Comparison of ENCODE assay signal across 29 cellular contexts in the genomic region with DNA sequence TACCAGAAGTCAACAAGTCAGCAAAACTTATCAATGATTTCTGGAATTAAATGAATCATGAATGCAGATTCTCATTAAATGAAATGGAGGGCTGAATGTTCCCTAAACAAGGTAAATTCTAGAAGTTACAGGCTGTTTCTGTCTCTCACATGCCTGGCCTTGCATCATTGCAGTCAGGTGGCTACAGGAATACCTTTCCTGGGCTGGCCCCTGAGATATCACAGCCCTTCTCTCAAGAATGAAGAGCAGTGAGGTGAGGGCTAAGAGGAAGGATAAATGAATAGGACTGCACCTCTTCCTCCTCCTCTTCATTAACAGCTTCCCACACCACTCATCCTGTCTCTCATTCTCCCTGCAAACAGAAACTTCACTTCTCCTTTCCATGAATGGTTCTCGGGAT. TPM values are rescaled to one million over a fixed set of nuclear protein-coding genes. Genes with fewer than 3 reads are reported as not detected.
"Had no signal": no experiment of that assay in that cellular context is flagged by ENCODE, and none has a peak within 500 bp of the region (broad histone marks: within the 10 kb centered on the region; RNA-seq: fewer than 3 reads in every experiment).

No MANE protein-coding gene starts in this region.

- H3K4me1 Mint-ChIP-seq: activated naive CD4-positive, alpha-beta T cell treated with anti-CD3 and anti-CD28 coated beads, Interleukin-2, amount 10 ng/mL, durations not matched to agents 7 days and 5 days; activated naive CD8-positive, alpha-beta T cell treated with anti-CD3 and anti-CD28 coated beads for 36 hours had no signal

- H3K4me2 ChIP-seq: KMS-11 had no signal

- H3K4me3 Mint-ChIP-seq: activated CD8-positive, alpha-beta T cell treated with anti-CD3 and anti-CD28 coated beads for 36 hours; activated naive CD4-positive, alpha-beta T cell treated with anti-CD3 and anti-CD28 coated beads, Interleukin-2, amount 10 ng/mL, durations not matched to agents 7 days and 5 days; activated naive CD8-positive, alpha-beta T cell treated with anti-CD3 and anti-CD28 coated beads for 36 hours; activated T-cell treated with anti-CD3 and anti-CD28 coated beads, Interleukin-2, amount 50 U/mL, for 72 hours had no signal

- H3K27ac Mint-ChIP-seq: activated CD8-positive, alpha-beta T cell treated with anti-CD3 and anti-CD28 coated beads for 36 hours; activated naive CD4-positive, alpha-beta T cell treated with anti-CD3 and anti-CD28 coated beads, Interleukin-2, amount 10 ng/mL, durations not matched to agents 7 days and 5 days; activated naive CD8-positive, alpha-beta T cell treated with anti-CD3 and anti-CD28 coated beads for 36 hours; activated T-cell treated with anti-CD3 and anti-CD28 coated beads, Interleukin-2, amount 50 U/mL, for 72 hours; activated T-helper 2 cell treated with anti-CD3 and anti-CD28 coated beads, Interferon-gamma antibody, Interleukin-2, Interleukin-4, amounts not matched to agents 10 μg/mL and 5 μg/mL and 100 μg/mL, durations not matched to agents 14 hours and 24 hours and 36 hours had no signal

- H3K9me3 ChIP-seq: MG63, Peyer's patch, SJSA1 had no signal

- H3K4me1 ChIP-seq: Peyer's patch had no signal

- H3K27me3 ChIP-seq: brain microvascular endothelial cell, MG63, Peyer's patch, SJSA1 had no signal

- H3K9me3 Mint-ChIP-seq: activated CD8-positive, alpha-beta T cell treated with anti-CD3 and anti-CD28 coated beads for 36 hours; activated naive CD4-positive, alpha-beta T cell treated with anti-CD3 and anti-CD28 coated beads, Interleukin-2, amount 10 ng/mL, durations not matched to agents 7 days and 5 days; activated naive CD8-positive, alpha-beta T cell treated with anti-CD3 and anti-CD28 coated beads for 36 hours; activated T-cell treated with anti-CD3 and anti-CD28 coated beads, Interleukin-2, amount 50 U/mL, for 72 hours; activated T-helper 2 cell treated with anti-CD3 and anti-CD28 coated beads, Interferon-gamma antibody, Interleukin-2, Interleukin-4, amounts not matched to agents 10 μg/mL and 5 μg/mL and 100 μg/mL, durations not matched to agents 14 hours and 24 hours and 36 hours had no signal

- H3K27ac ChIP-seq: brain microvascular endothelial cell, KMS-11, Peyer's patch, RWPE1, SJSA1 had no signal

- ATAC-seq: activated CD4-positive, CD25-positive, alpha-beta regulatory T cell treated with anti-CD3 and anti-CD28 coated beads, Interleukin-2, amount 50 U/mL, for 24 hours; activated CD8-positive, alpha-beta T cell treated with anti-CD3 and anti-CD28 coated beads for 36 hours; activated T-cell treated with anti-CD3 and anti-CD28 coated beads, Interleukin-2, amount 50 U/mL, for 72 hours; SK-N-SH treated with all-trans-retinoic acid at 6 μM for 48 hours had no signal

- H3K4me3 ChIP-seq: MG63, Peyer's patch, SJSA1 had no signal

- H3K9ac ChIP-seq: KMS-11 had no signal

- DNase-seq: activated CD4-positive, alpha-beta T cell treated with anti-CD3 and anti-CD28 coated beads for 4 hours; activated CD8-positive, alpha-beta memory T cell treated with anti-CD3 and anti-CD28 coated beads, Interleukin-2, amount 50 U/mL, for 4 hours; activated CD8-positive, alpha-beta T cell treated with anti-CD3 and anti-CD28 coated beads for 36 hours; activated gamma-delta T cell treated with Interleukin-2 at 50 U/mL for 16 hours; activated naive CD4-positive, alpha-beta T cell treated with anti-CD3 and anti-CD28 coated beads, Interleukin-2, amount 10 ng/mL, durations not matched to agents 7 days and 5 days; activated naive CD8-positive, alpha-beta T cell treated with anti-CD3 and anti-CD28 coated beads for 36 hours; activated T-cell treated with anti-CD3 and anti-CD28 coated beads, Interleukin-2, amount 50 U/mL, for 72 hours; brain microvascular endothelial cell; MG63; MV-4-11; NCI-H1092 treated with DMSO at 0.1 percent for 48 hours; NCI-H1417 treated with DMSO at 0.1 percent for 48 hours; NCI-H1694; NCI-H2029 treated with DMSO at 0.1 percent for 48 hours; NCI-H345; NCI-H510A; NCI-H526 treated with DMSO at 0.1 percent for 48 hours; NCI-H82; Peyer's patch; SHP77; SW 1271 had no signal

- H3K36me3 ChIP-seq: brain microvascular endothelial cell, MG63, Peyer's patch, SJSA1 had no signal

- H3K36me3 Mint-ChIP-seq: activated naive CD4-positive, alpha-beta T cell treated with anti-CD3 and anti-CD28 coated beads, Interleukin-2, amount 10 ng/mL, durations not matched to agents 7 days and 5 days; activated naive CD8-positive, alpha-beta T cell treated with anti-CD3 and anti-CD28 coated beads for 36 hours had no signal

RNA-seq across cellular contexts. Expression of a gene that starts 22.5 kb away (rescaled TPM):
- total RNA-seq: activated naive CD8-positive, alpha-beta T cell treated with anti-CD3 and anti-CD28 coated beads for 36 hours; OCI-LY7; T-helper 1 cell treated with Interleukin-12 subunit alpha and Interleukin-12 subunit beta and Interleukin-4 antibody, amounts not matched to agents 30 ng/mL and 1 ng/mL, for 36 hours had no signal
